Comparison of ENCODE assay signal across 9 cellular contexts in genomic region chr10:43407148-43407575, GRCh38. TPM values are rescaled to one million over a fixed set of nuclear protein-coding genes. Genes with fewer than 3 reads are reported as not detected.
DNase-seq lines count a peak whose midpoint lies in the region; ATAC-seq and TF ChIP-seq lines count a peak whose summit lies in the region.
"Had no signal": no experiment of that assay in that cellular context is flagged by ENCODE, and none has a peak within 500 bp of the region (broad histone marks: within the 10 kb centered on the region; RNA-seq: fewer than 3 reads in every experiment).

No MANE protein-coding gene starts in this region.

- no peaks in the 10 kb centered on the region for H3K9me3 ChIP-seq in esophagus muscularis mucosa
- H3K9me3 ChIP-seq in testis = no peaks in the 10 kb centered on the region

- peak overlapping the region; percentile 100 for H3K27ac Mint-ChIP-seq in activated T-cell treated with anti-CD3 and anti-CD28 coated beads, Interleukin-2, amount 50 U/mL, for 24 hours

- DNase-seq in AG20443 (ENCODE audit: low spot score) (peak; percentile 80), NCI-H146 (lab: John Stamatoyannopoulos, UW) (peak; percentile 60), esophagus muscularis mucosa (ENCODE audit: extremely low spot score) (no peak), myocyte (ENCODE audit: low read depth) (peak; percentile 65), testis (peak; percentile 53)
- DNase-seq in activated T-cell treated with anti-CD3 and anti-CD28 coated beads, Interleukin-2, amount 50 U/mL, for 24 hours = peak; percentile 78

- H3K36me3 ChIP-seq in esophagus muscularis mucosa = peaks cover 0 to 13% (median 3%) of the 10 kb centered on the region in 4 donors
- no peaks in the 10 kb centered on the region for H3K36me3 ChIP-seq in testis (ENCODE audit: low read depth, missing control alignments)

- H3K27ac ChIP-seq in esophagus muscularis mucosa (replicated peaks in 1 of 4) (peak overlapping the region; percentile 96 to 100 (median 100)), testis (peak overlapping the region; percentile 97 to 100)

- H3K36me3 Mint-ChIP-seq in activated T-cell treated with anti-CD3 and anti-CD28 coated beads, Interleukin-2, amount 50 U/mL, for 24 hours (ENCODE audit: low read depth) = peaks cover 70% of the 10 kb centered on the region

- H3K4me3 ChIP-seq in esophagus muscularis mucosa (peak overlapping the region; percentile 71 to 94 (median 90)), testis (peak overlapping the region; percentile 82 to 95)

- TF ChIP-seq POLR2A in esophagus muscularis mucosa (IDR thresholded peaks at IDR 0.05; ENCODE audit: low read depth) (no peak), testis (IDR thresholded peaks at IDR 0.05) (no peak)

- TF ChIP-seq EP300 in esophagus muscularis mucosa (IDR thresholded peaks at IDR 0.05) = no peak

- intact Hi-C loops in esophagus muscularis mucosa (cut with DNase I) (no loop called here), testis (cut with DNase I; ENCODE audit: low total_unique reads) (no loop called here)

- H3K4me1 Mint-ChIP-seq in activated T-cell treated with anti-CD3 and anti-CD28 coated beads, Interleukin-2, amount 50 U/mL, for 24 hours (ENCODE audit: low read depth) = peaks cover 42% of the 10 kb centered on the region

- WGBS in esophagus muscularis mucosa = 0% methylated on average over 34 of the region's 59 CpGs
- WGBS in testis, 2 donors = 0% methylated on average over 26 to 39 of the region's 59 CpGs

- peak overlapping the region; percentile 99 for H3K4me3 Mint-ChIP-seq in activated T-cell treated with anti-CD3 and anti-CD28 coated beads, Interleukin-2, amount 50 U/mL, for 24 hours

- no peaks in the 10 kb centered on the region for H3K27me3 Mint-ChIP-seq in activated T-cell treated with anti-CD3 and anti-CD28 coated beads, Interleukin-2, amount 50 U/mL, for 24 hours

- no peaks in the 10 kb centered on the region for H3K9me3 Mint-ChIP-seq in activated T-cell treated with anti-CD3 and anti-CD28 coated beads, Interleukin-2, amount 50 U/mL, for 24 hours

- no peaks in the 10 kb centered on the region for H3K27me3 ChIP-seq in esophagus muscularis mucosa
- no peaks in the 10 kb centered on the region for H3K27me3 ChIP-seq in testis

- H3K4me1 ChIP-seq in esophagus muscularis mucosa (peaks cover 41 to 65% (median 58%) of the 10 kb centered on the region in 4 donors), testis (peaks cover 16% of the 10 kb centered on the region)

- ATAC-seq in GM21423 (IDR thresholded peaks at IDR 0.05; ENCODE audit: unreplicated experiment) (peak; percentile 23), HG03025 (IDR thresholded peaks at IDR 0.05; ENCODE audit: low FRiP score, unreplicated experiment) (no peak)

- TF ChIP-seq CTCF in esophagus muscularis mucosa (IDR thresholded peaks at IDR 0.05) (no peak), testis (IDR thresholded peaks at IDR 0.05) (no peak)

RNA-seq across cellular contexts. Expression of gene HNRNPF, which starts 1.8 kb away (rescaled TPM):
- total RNA-seq in esophagus muscularis mucosa (100 to 1,000 TPM; 113 to 243 (median 176) TPM), myocyte (143 and 200 TPM in 2 replicates), testis (100 to 1,000 TPM; 120 to 159 TPM)
- polyA plus RNA-seq in myocyte (2012) = 88.2 TPM
- 232 TPM for polyA plus RNA-seq in testis (ENCODE audit: insufficient read depth, low read depth, low replicate concordance)

RNA-seq across cellular contexts. Expression of gene ZNF487, which starts 29.7 kb away (rescaled TPM):
- total RNA-seq in esophagus muscularis mucosa (10 to 100 TPM in 1 of 4 donors, 1 to 10 TPM in 3; 9.1 to 10.1 (median 10.0) TPM), myocyte (2.9 and 3.1 TPM in 2 replicates), testis (10 to 100 TPM; 22.8 to 46.2 TPM)
- polyA plus RNA-seq in myocyte (2012) = 2.7 TPM
- 43.1 TPM for polyA plus RNA-seq in testis (ENCODE audit: insufficient read depth, low read depth, low replicate concordance)

RNA-seq across cellular contexts. Expression of gene FXYD4, which starts 35.7 kb away (rescaled TPM):
- not detected for total RNA-seq in esophagus muscularis mucosa
- total RNA-seq in myocyte = 1.8 and 6.1 TPM in 2 replicates
- 2.9 TPM for polyA plus RNA-seq in myocyte (2012)
- 1 to 10 TPM; 1.4 to 1.5 TPM for total RNA-seq in testis
- polyA plus RNA-seq in testis (ENCODE audit: insufficient read depth, low read depth, low replicate concordance) = 2.6 TPM
- total RNA-seq: subcutaneous adipose tissue had no signal
